8 cellular contexts compared by ENCODE assay signal in the genomic region with DNA sequence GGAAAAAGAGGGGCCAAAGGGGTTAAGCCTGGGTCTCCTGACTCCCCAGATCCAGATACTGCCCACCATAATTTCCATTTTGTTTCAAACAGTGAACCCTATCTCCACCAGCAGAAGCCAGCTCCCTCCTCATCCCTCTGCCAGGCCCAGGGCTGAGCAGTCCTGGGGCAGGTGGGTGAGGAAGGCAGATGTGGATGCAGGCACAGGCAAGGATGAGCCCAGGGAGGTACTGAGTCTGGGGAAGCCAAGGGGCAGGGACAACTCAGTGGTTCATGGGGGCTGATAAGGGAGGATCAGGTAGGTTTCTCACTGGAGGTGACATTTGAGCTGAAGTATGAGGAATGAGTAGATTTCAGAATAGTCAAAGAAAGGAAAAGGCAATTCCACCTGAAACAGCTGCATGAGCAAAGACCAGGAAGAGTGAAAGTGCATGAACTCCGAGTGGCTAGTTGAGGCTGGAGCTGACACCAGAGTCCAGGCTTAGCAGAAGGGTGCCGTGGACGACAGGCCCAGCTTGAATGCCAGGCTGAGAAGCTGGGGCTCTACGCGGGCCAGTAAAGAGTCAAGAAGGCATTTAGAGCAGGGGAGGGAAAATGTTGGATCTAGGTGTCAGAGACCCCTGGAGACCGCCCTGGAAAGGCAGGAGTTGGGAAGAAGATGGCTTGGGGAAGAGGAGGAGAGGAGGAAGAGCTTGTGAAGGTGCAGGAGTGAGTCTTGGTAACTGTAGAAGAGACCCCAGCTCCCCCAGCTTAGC. TPM values are rescaled to one million over a fixed set of nuclear protein-coding genes. Genes with fewer than 3 reads are reported as not detected.
DNase-seq lines count a peak whose midpoint lies in the region; ATAC-seq and TF ChIP-seq lines count a peak whose summit lies in the region.

No MANE protein-coding gene starts in this region.

- H3K4me3 Mint-ChIP-seq in activated T-cell treated with anti-CD3 and anti-CD28 coated beads, Interleukin-2, amount 50 U/mL, for 24 hours: peak overlapping the region; percentile 87

- TF ChIP-seq CTCF in left lung (IDR thresholded peaks at IDR 0.05): no peak
- TF ChIP-seq CTCF in lower leg skin (IDR thresholded peaks at IDR 0.05): no peak

- H3K27me3 ChIP-seq in adipocyte (replicated peaks; ENCODE audit: control insufficient read depth, insufficient read depth, low read length) (no peaks in the 10 kb centered on the region), left lung (no peaks in the 10 kb centered on the region), thymus (ENCODE audit: control insufficient read depth, insufficient read depth) (no peaks in the 10 kb centered on the region)

- DNase-seq in activated T-cell treated with anti-CD3 and anti-CD28 coated beads, Interleukin-2, amount 50 U/mL, for 24 hours: no peak
- DNase-seq in activated T-cell treated with anti-CD3 and anti-CD28 coated beads for 4 hours (no peak), adipocyte (ENCODE audit: low read depth) (no peak), left lung (no peak), CD1c-positive myeloid dendritic cell (ENCODE audit: extremely low spot score) (no peak), erythroblast (lab: John Stamatoyannopoulos, UW) (no peak), lower leg skin (ENCODE audit: low spot score in 2 of 2) (no peak)

- WGBS in thymus: 37% methylated on average over 6 of the region's 6 CpGs
- WGBS in lower leg skin, 2 donors: 3 to 5% methylated on average over 6 of the region's 6 CpGs

- TF ChIP-seq POLR2A in erythroblast (IDR thresholded peaks at IDR 0.05; ENCODE audit: low read length): no peak
- no peak for TF ChIP-seq POLR2A in lower leg skin (IDR thresholded peaks at IDR 0.05)

- no peaks in the 10 kb centered on the region for H3K27me3 Mint-ChIP-seq in activated T-cell treated with anti-CD3 and anti-CD28 coated beads, Interleukin-2, amount 50 U/mL, for 24 hours

- peaks cover 47% of the 10 kb centered on the region for H3K4me1 Mint-ChIP-seq in activated T-cell treated with anti-CD3 and anti-CD28 coated beads, Interleukin-2, amount 50 U/mL, for 24 hours (ENCODE audit: low read depth)

- H3K9me3 ChIP-seq in adipocyte (ENCODE audit: control insufficient read depth, low read length) (no peaks in the 10 kb centered on the region), left lung (no peaks in the 10 kb centered on the region), thymus (ENCODE audit: control insufficient read depth) (no peaks in the 10 kb centered on the region)

- H3K27ac ChIP-seq in left lung: peak overlapping the region; percentile 89 to 94
- H3K27ac ChIP-seq in thymus (ENCODE audit: low read depth): peak overlapping the region; percentile 89

- H3K27ac Mint-ChIP-seq in activated T-cell treated with anti-CD3 and anti-CD28 coated beads, Interleukin-2, amount 50 U/mL, for 24 hours: peak overlapping the region; percentile 93

- H3K36me3 Mint-ChIP-seq in activated T-cell treated with anti-CD3 and anti-CD28 coated beads, Interleukin-2, amount 50 U/mL, for 24 hours (ENCODE audit: low read depth): peaks cover 30% of the 10 kb centered on the region

- intact Hi-C loops in left lung (cut with DNase I) (no loop called here), lower leg skin (cut with DNase I; ENCODE audit: low total_unique reads) (no loop called here)

- H3K4me1 ChIP-seq in adipocyte (ENCODE audit: control insufficient read depth, insufficient read depth, low read length): peaks cover 53% of the 10 kb centered on the region
- peaks cover 60 to 83% of the 10 kb centered on the region in 2 donors for H3K4me1 ChIP-seq in left lung
- peaks cover 39% of the 10 kb centered on the region for H3K4me1 ChIP-seq in thymus (ENCODE audit: control insufficient read depth, insufficient read depth, low read length)

- H3K36me3 ChIP-seq in adipocyte (ENCODE audit: control insufficient read depth, insufficient read depth, low read length, severe bottlenecking): peaks cover 7% of the 10 kb centered on the region
- H3K36me3 ChIP-seq in left lung: peaks cover 0 to 15% of the 10 kb centered on the region in 2 donors
- H3K36me3 ChIP-seq in thymus (ENCODE audit: control insufficient read depth, insufficient read depth): peaks cover 11% of the 10 kb centered on the region

- H3K9me3 Mint-ChIP-seq in activated T-cell treated with anti-CD3 and anti-CD28 coated beads, Interleukin-2, amount 50 U/mL, for 24 hours: no peaks in the 10 kb centered on the region

- ATAC-seq in left lung: no peak

- H3K9ac ChIP-seq in adipocyte (ENCODE audit: low read length): peak overlapping the region; percentile 88

- H3K4me3 ChIP-seq in adipocyte (ENCODE audit: low read length) (peak overlapping the region; percentile 88), left lung (peak overlapping the region; percentile 75 to 76), thymus (ENCODE audit: low read length) (peak overlapping the region; percentile 78), lower leg skin (ENCODE audit: low read depth, poor library complexity, severe bottlenecking) (no peak overlapping the region)

RNA-seq across cellular contexts. Expression of a gene that starts 10.3 kb away (rescaled TPM):
- total RNA-seq in left lung (10 to 100 TPM; 59.8 to 76.1 TPM), lower leg skin (10 to 100 TPM; 57.8 to 90.0 (median 59.0) TPM)
- 52.2 TPM for polyA plus RNA-seq in thymus

RNA-seq across cellular contexts. Expression of a gene that starts 22.6 kb away (rescaled TPM):
- total RNA-seq in left lung: 1 to 10 TPM; 1.1 TPM
- 0.78 TPM for polyA plus RNA-seq in thymus
- total RNA-seq in lower leg skin: under 1 TPM in 3 of 4 donors, not detected in 1; 0.23 to 0.30 (median 0.29) TPM

RNA-seq across cellular contexts. Expression of a gene that starts 23.1 kb away (rescaled TPM):
- total RNA-seq in left lung (10 to 100 TPM; 25.0 to 25.7 TPM), lower leg skin (10 to 100 TPM in 3 of 4 donors, 1 to 10 TPM in 1; 4.3 to 18.4 (median 14.0) TPM)
- polyA plus RNA-seq in thymus: 25.6 TPM

RNA-seq across cellular contexts. Expression of a gene that starts 24.4 kb away (rescaled TPM):
- 10 to 100 TPM; 47.0 to 55.0 TPM for total RNA-seq in left lung
- polyA plus RNA-seq in thymus: 53.7 TPM
- total RNA-seq in lower leg skin: 10 to 100 TPM; 29.9 to 44.0 (median 36.9) TPM

RNA-seq across cellular contexts. Expression of a gene that starts 33.8 kb away (rescaled TPM):
- total RNA-seq in left lung: under 1 TPM; 0.21 to 0.32 TPM
- polyA plus RNA-seq in thymus: 0.78 TPM
- under 1 TPM in 1 of 4 donors, not detected in 3; 0.88 TPM for total RNA-seq in lower leg skin
